1 cellular context compared by ENCODE assay signal in the genomic region with DNA sequence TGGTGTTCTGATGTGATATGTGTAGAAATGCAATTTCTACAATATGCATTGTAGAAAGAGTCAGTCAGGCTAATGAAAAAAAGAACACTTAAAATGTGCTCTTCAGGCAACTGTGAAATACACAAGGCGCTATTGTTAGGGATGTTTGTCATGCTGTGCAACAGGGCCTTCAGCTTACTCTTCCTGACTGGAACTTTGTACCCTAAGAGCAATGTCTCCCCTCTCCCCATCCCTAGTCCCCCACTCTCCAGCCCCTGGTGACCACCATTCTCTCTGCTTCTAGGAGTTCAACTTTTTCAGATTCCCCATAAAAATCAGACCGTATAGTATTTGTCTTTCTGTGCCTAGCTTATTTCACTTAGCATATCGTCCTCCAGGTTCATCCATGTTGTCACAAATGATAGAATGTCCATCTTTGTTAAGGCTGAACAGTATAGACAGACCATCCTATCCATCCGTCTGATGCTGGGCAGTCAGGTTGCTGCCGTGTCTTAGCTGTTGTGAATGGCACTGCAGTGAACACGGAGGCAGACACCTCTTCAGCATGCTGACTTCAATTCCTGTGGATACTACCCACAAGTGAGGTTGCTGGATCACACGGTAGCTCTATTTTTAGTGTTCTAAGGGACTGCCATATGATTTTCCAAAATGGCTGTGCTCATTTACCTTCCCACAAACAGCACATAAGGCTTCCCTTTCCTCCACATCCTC.
TF ChIP-seq lines count a peak whose summit lies in the region.

No MANE protein-coding gene starts in this region.

TF ChIP-seq in H1, 55 proteins besides CTCF, POLR2A, EP300 and RAD21:
- TF ChIP-seq SP4 (IDR thresholded peaks at IDR 0.05; ENCODE audit: low read length), result no peak
- peak; percentile 59; the same call in 1 of the 2 replicates for TF ChIP-seq SP1 (IDR thresholded peaks at IDR 0.05; ENCODE audit: low read depth, low read length)
- no peak for TF ChIP-seq POLR2AphosphoS5 (IDR thresholded peaks at IDR 0.05; ENCODE audit: low read depth, low read length)
- TF ChIP-seq NANOG (IDR thresholded peaks at IDR 0.05; ENCODE audit: insufficient read depth, low read depth, low read length, poor library complexity, severe bottlenecking), result peak; percentile 76
- TF ChIP-seq GABPA (IDR thresholded peaks at IDR 0.05; ENCODE audit: borderline replicate concordance, insufficient read depth, low read length), result 0 out of 2 replicates have a peak, but pooled peaks have one; percentile 19
- no peak for TF ChIP-seq SAP30 (IDR thresholded peaks at IDR 0.05; ENCODE audit: insufficient read depth, insufficient replicate concordance, low read length)
- TF ChIP-seq CBX5 (IDR thresholded peaks at IDR 0.05; ENCODE audit: low read depth, low read length), result no peak
- no peak for TF ChIP-seq SIN3A (conservative IDR thresholded peaks at IDR 0.05 in 1 of 2, IDR thresholded peaks at IDR 0.05 in 1 of 2; ENCODE audit: low read depth in 1 of 2, low read length in 2 of 2)
- TF ChIP-seq, protein P1, sequence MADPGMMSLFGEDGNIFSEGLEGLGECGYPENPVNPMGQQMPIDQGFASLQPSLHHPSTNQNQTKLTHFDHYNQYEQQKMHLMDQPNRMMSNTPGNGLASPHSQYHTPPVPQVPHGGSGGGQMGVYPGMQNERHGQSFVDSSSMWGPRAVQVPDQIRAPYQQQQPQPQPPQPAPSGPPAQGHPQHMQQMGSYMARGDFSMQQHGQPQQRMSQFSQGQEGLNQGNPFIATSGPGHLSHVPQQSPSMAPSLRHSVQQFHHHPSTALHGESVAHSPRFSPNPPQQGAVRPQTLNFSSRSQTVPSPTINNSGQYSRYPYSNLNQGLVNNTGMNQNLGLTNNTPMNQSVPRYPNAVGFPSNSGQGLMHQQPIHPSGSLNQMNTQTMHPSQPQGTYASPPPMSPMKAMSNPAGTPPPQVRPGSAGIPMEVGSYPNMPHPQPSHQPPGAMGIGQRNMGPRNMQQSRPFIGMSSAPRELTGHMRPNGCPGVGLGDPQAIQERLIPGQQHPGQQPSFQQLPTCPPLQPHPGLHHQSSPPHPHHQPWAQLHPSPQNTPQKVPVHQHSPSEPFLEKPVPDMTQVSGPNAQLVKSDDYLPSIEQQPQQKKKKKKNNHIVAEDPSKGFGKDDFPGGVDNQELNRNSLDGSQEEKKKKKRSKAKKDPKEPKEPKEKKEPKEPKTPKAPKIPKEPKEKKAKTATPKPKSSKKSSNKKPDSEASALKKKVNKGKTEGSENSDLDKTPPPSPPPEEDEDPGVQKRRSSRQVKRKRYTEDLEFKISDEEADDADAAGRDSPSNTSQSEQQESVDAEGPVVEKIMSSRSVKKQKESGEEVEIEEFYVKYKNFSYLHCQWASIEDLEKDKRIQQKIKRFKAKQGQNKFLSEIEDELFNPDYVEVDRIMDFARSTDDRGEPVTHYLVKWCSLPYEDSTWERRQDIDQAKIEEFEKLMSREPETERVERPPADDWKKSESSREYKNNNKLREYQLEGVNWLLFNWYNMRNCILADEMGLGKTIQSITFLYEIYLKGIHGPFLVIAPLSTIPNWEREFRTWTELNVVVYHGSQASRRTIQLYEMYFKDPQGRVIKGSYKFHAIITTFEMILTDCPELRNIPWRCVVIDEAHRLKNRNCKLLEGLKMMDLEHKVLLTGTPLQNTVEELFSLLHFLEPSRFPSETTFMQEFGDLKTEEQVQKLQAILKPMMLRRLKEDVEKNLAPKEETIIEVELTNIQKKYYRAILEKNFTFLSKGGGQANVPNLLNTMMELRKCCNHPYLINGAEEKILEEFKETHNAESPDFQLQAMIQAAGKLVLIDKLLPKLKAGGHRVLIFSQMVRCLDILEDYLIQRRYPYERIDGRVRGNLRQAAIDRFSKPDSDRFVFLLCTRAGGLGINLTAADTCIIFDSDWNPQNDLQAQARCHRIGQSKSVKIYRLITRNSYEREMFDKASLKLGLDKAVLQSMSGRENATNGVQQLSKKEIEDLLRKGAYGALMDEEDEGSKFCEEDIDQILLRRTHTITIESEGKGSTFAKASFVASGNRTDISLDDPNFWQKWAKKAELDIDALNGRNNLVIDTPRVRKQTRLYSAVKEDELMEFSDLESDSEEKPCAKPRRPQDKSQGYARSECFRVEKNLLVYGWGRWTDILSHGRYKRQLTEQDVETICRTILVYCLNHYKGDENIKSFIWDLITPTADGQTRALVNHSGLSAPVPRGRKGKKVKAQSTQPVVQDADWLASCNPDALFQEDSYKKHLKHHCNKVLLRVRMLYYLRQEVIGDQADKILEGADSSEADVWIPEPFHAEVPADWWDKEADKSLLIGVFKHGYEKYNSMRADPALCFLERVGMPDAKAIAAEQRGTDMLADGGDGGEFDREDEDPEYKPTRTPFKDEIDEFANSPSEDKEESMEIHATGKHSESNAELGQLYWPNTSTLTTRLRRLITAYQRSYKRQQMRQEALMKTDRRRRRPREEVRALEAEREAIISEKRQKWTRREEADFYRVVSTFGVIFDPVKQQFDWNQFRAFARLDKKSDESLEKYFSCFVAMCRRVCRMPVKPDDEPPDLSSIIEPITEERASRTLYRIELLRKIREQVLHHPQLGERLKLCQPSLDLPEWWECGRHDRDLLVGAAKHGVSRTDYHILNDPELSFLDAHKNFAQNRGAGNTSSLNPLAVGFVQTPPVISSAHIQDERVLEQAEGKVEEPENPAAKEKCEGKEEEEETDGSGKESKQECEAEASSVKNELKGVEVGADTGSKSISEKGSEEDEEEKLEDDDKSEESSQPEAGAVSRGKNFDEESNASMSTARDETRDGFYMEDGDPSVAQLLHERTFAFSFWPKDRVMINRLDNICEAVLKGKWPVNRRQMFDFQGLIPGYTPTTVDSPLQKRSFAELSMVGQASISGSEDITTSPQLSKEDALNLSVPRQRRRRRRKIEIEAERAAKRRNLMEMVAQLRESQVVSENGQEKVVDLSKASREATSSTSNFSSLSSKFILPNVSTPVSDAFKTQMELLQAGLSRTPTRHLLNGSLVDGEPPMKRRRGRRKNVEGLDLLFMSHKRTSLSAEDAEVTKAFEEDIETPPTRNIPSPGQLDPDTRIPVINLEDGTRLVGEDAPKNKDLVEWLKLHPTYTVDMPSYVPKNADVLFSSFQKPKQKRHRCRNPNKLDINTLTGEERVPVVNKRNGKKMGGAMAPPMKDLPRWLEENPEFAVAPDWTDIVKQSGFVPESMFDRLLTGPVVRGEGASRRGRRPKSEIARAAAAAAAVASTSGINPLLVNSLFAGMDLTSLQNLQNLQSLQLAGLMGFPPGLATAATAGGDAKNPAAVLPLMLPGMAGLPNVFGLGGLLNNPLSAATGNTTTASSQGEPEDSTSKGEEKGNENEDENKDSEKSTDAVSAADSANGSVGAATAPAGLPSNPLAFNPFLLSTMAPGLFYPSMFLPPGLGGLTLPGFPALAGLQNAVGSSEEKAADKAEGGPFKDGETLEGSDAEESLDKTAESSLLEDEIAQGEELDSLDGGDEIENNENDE (IDR thresholded peaks at IDR 0.05; ENCODE audit: insufficient replicate concordance, low read length), result peak; percentile 30
- peak; percentile 70; the same call in 1 of the 2 replicates for TF ChIP-seq POU5F1 (IDR thresholded peaks at IDR 0.05; ENCODE audit: low read depth, low read length)
- TF ChIP-seq PHF8 (conservative IDR thresholded peaks at IDR 0.05; ENCODE audit: low read depth, low read length), result no peak
- TF ChIP-seq ASH2L (IDR thresholded peaks at IDR 0.05; ENCODE audit: low read length), result no peak
- peak in 1 of 2 experiments; percentile 8 for TF ChIP-seq BCL11A (IDR thresholded peaks at IDR 0.05; ENCODE audit: low read depth in 2 of 2, low read length in 2 of 2)
- no peak for TF ChIP-seq CREB1 (IDR thresholded peaks at IDR 0.05)
- TF ChIP-seq TEAD4 (IDR thresholded peaks at IDR 0.05; ENCODE audit: low read depth, low read length), result no peak
